ENCODE assay signal across 7 cellular contexts in the genomic region with DNA sequence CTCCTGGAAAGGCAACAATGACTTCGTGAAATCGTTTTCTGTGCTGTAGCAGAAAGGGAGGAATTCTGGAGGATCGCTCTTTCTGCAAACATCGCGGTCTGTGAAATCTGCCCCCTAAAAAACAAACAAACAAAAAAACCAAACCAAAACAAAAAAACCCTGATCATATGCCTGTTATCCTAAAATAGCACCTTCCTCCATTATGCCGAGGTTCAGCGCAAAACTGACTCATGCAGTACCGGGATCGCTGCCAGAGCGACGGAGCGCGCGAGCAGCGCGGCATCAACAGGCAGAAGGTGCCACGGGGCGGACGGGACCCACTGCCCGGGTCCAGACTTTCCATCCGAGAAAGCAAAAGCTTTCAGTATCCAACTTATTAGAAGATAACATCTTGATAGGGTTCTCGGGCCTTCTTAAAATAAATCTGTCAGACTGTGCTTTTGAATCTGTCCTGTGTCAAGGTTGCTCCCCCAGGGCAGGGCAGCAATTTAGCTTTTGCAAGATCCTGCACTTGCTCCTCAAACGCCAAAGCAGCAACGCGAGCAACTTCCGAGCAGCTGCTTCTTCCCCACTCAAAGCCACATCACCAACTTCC.
DNase-seq lines count a peak whose midpoint lies in the region; ATAC-seq, FAIRE-seq and TF ChIP-seq lines count a peak whose summit lies in the region.

No MANE protein-coding gene starts in this region.

- intact Hi-C loops in body of pancreas (cut with DNase I), result no loop called here
- intact Hi-C loops in kidney (cut with DNase I), result no loop called here

- H3K36me3 Mint-ChIP-seq in GM23338 (ENCODE audit: low read depth), result no peaks in the 10 kb centered on the region; the same call in 2 of the 3 replicates

- H3K27ac Mint-ChIP-seq in GM23338, result no peak overlapping the region

- no peaks in the 10 kb centered on the region for H4K20me1 ChIP-seq in GM23338 (replicated peaks; ENCODE audit: insufficient read depth)

- no peaks in the 10 kb centered on the region for H3K79me2 ChIP-seq in GM23338 (replicated peaks; ENCODE audit: insufficient read depth)

- no peaks in the 10 kb centered on the region for H3K27me3 ChIP-seq in GM23338 (ENCODE audit: insufficient read depth)
- no peaks in the 10 kb centered on the region for H3K27me3 ChIP-seq in body of pancreas

- no peak overlapping the region for H3K27ac ChIP-seq in GM23338 (ENCODE audit: low read depth)
- H3K27ac ChIP-seq in body of pancreas, result no peak overlapping the region
- H3K27ac ChIP-seq in kidney (ENCODE audit: low read depth in 2 of 2, low read length in 2 of 2), result no peak overlapping the region

- ATAC-seq in GM23338, result peak; percentile 50
- ATAC-seq in body of pancreas, result peak; percentile 62
- no peak for ATAC-seq in GM19455 (IDR thresholded peaks at IDR 0.05; ENCODE audit: unreplicated experiment)
- ATAC-seq in GM18858 (IDR thresholded peaks at IDR 0.05; ENCODE audit: unreplicated experiment), result no peak

- no peak overlapping the region for H3K4me2 ChIP-seq in GM23338

- H3K4me3 Mint-ChIP-seq in GM23338, result peak overlapping the region; percentile 37; the same call in 2 of the 3 replicates

- no peaks in the 10 kb centered on the region for H3K36me3 ChIP-seq in GM23338 (ENCODE audit: insufficient read depth)
- no peaks in the 10 kb centered on the region for H3K36me3 ChIP-seq in body of pancreas (replicated peaks in 1 of 2; ENCODE audit: insufficient read depth in 1 of 2, low read depth in 2 of 2)
- no peaks in the 10 kb centered on the region for H3K36me3 ChIP-seq in kidney (ENCODE audit: control insufficient read depth in 1 of 2, insufficient read depth in 2 of 2, low read length in 2 of 2)

- H3K9me3 ChIP-seq in body of pancreas, result no peaks in the 10 kb centered on the region
- H3K9me3 ChIP-seq in kidney (ENCODE audit: control insufficient read depth in 1 of 2, low read length in 2 of 2), result no peaks in the 10 kb centered on the region

- 33 to 42% methylated on average over 26 of the region's 26 CpGs for WGBS in body of pancreas, 2 donors

- DNase-seq in GM23338 (ENCODE audit: low spot score) (no peak), NCI-H2196 treated with DMSO at 0.1 percent for 48 hours (lab: John Stamatoyannopoulos, UW; ENCODE audit: unreplicated experiment) (peak; percentile 40), body of pancreas (peak; percentile 33 to 71 (median 46)), kidney (peak; percentile 79), superior temporal gyrus (ENCODE audit: extremely low spot score) (peak; percentile 59)

- FAIRE-seq in kidney (lab: Jason Lieb, UNC), result no peak

- H2AFZ ChIP-seq in GM23338, result no peak overlapping the region

- H3K9me2 ChIP-seq in GM23338 (ENCODE audit: insufficient read depth), result no peaks in the 10 kb centered on the region

- TF ChIP-seq POLR2A in body of pancreas (IDR thresholded peaks at IDR 0.05), result no peak

- H3K4me3 ChIP-seq in GM23338 (no peak overlapping the region), body of pancreas (no peak overlapping the region), kidney (ENCODE audit: low read length in 2 of 2) (peak overlapping the region; percentile 69 to 75)

- H3K4me1 ChIP-seq in GM23338 (ENCODE audit: insufficient read depth) (no peaks in the 10 kb centered on the region), body of pancreas (peaks cover 8% of the 10 kb centered on the region), kidney (ENCODE audit: control insufficient read depth in 1 of 2, insufficient read depth in 1 of 2, low read depth in 1 of 2, low read length in 2 of 2) (peaks cover 3 to 4% of the 10 kb centered on the region in 2 donors)

- H3K9me3 Mint-ChIP-seq in GM23338, result no peaks in the 10 kb centered on the region; the same call in 1 of the 3 replicates

- H3K9ac ChIP-seq in kidney (ENCODE audit: low read length in 2 of 2), result peak overlapping the region in 1 of 2 donors; percentile 46

- no peaks in the 10 kb centered on the region for H3F3A ChIP-seq in GM23338 (replicated peaks; ENCODE audit: low read depth)

- TF ChIP-seq CTCF in GM23338 (conservative IDR thresholded peaks at IDR 0.05; ENCODE audit: low read depth in 2 of 2) (no peak), body of pancreas (IDR thresholded peaks at IDR 0.05) (no peak), kidney (IDR thresholded peaks at IDR 0.05; ENCODE audit: borderline replicate concordance, extremely low read depth, insufficient read depth) (no peak)

- no peaks in the 10 kb centered on the region for H3K4me1 Mint-ChIP-seq in GM23338

- peaks cover 2% of the 10 kb centered on the region for H3K27me3 Mint-ChIP-seq in GM23338 (ENCODE audit: insufficient read depth, low read depth, poor library complexity)

TF ChIP-seq in GM23338, 12 proteins besides CTCF, POLR2A, EP300 and RAD21 (continues in another document):
- TF ChIP-seq POLR2AphosphoS5 (IDR thresholded peaks at IDR 0.05; ENCODE audit: low read depth) (no peak), JUNB (IDR thresholded peaks at IDR 0.05; ENCODE audit: unreplicated experiment) (no peak), NANOG (IDR thresholded peaks at IDR 0.05; ENCODE audit: borderline replicate concordance) (no peak), REST (IDR thresholded peaks at IDR 0.05; ENCODE audit: unreplicated experiment) (no peak)
- TF ChIP-seq, protein P1, sequence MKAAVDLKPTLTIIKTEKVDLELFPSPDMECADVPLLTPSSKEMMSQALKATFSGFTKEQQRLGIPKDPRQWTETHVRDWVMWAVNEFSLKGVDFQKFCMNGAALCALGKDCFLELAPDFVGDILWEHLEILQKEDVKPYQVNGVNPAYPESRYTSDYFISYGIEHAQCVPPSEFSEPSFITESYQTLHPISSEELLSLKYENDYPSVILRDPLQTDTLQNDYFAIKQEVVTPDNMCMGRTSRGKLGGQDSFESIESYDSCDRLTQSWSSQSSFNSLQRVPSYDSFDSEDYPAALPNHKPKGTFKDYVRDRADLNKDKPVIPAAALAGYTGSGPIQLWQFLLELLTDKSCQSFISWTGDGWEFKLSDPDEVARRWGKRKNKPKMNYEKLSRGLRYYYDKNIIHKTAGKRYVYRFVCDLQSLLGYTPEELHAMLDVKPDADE (IDR thresholded peaks at IDR 0.05), result no peak

Comparison
In these comparisons a context has a peak if more than half of its experiments do, and no peak if none do; other contexts are left out.
1. ATAC-seq: peak in GM23338 (single experiment) and body of pancreas (single experiment); none in GM19455 (single experiment) and GM18858 (single experiment).
2. H3K4me3 ChIP-seq: peak in kidney (2 of 2); none in GM23338 (single experiment) and body of pancreas (0 of 2).